In the genomic region with DNA sequence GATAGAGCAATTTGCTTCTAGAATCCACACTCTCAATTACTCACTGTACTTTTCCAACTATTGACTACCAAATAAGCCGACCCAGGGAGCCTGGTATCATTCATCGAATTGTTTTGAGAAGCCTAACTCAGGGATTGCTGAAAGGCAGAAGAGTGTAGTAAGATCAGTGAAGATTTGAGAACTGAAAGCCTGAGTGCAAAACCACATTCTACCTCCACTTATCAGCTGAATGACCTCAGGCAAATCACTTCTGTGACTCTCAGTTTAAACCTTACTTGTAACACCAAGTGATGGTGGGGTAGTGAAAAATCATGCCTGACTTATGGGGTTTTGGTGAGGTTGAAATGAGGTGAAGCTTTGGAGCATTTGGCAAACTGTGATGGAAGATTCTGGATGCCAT, we compare ENCODE assay signal across 9 cellular contexts.
DNase-seq lines count a peak whose midpoint lies in the region; ATAC-seq and TF ChIP-seq lines count a peak whose summit lies in the region.
"Had no signal": no experiment of that assay in that cellular context is flagged by ENCODE, and none has a peak within 500 bp of the region (broad histone marks: within the 10 kb centered on the region; RNA-seq: fewer than 3 reads in every experiment).

No MANE protein-coding gene starts in this region.

- TF ChIP-seq POLR2A in gastroesophageal sphincter (IDR thresholded peaks at IDR 0.05), result no peak
- no peak for TF ChIP-seq POLR2A in esophagus muscularis mucosa (IDR thresholded peaks at IDR 0.05; ENCODE audit: low read depth)

- H3K4me3 Mint-ChIP-seq in CD8-positive, alpha-beta T cell, result no peak overlapping the region
- peak overlapping the region; percentile 33 for H3K4me3 Mint-ChIP-seq in activated naive CD8-positive, alpha-beta T cell treated with anti-CD3 and anti-CD28 coated beads, Interleukin-2, amount 50 U/mL, for 24 hours

- CTCF ChIA-PET in CD8-positive, alpha-beta T cell (lab: Charles Lee), result interaction anchor here (0.8 to 5.9 kb wide), 3 partner anchors 184 to 730 kb away, joined by 3 to 34 read pairs (median 3); partner anchors contain the start of gene FUT8

- H3K4me3 ChIP-seq in CD8-positive, alpha-beta T cell (ENCODE audit: low read depth, low read length), result no peak overlapping the region
- no peak overlapping the region for H3K4me3 ChIP-seq in gastroesophageal sphincter
- no peak overlapping the region for H3K4me3 ChIP-seq in esophagus muscularis mucosa

- H3K4me1 Mint-ChIP-seq in CD8-positive, alpha-beta T cell (ENCODE audit: low read depth), result peaks cover 29% of the 10 kb centered on the region
- H3K4me1 Mint-ChIP-seq in activated naive CD8-positive, alpha-beta T cell treated with anti-CD3 and anti-CD28 coated beads, Interleukin-2, amount 50 U/mL, for 24 hours, result peaks cover 52% of the 10 kb centered on the region

- no peaks in the 10 kb centered on the region for H3K9me3 Mint-ChIP-seq in CD8-positive, alpha-beta T cell
- no peaks in the 10 kb centered on the region for H3K9me3 Mint-ChIP-seq in activated naive CD8-positive, alpha-beta T cell treated with anti-CD3 and anti-CD28 coated beads, Interleukin-2, amount 50 U/mL, for 24 hours

- H3K4me1 ChIP-seq in CD8-positive, alpha-beta T cell (ENCODE audit: insufficient read depth, low read length), result peaks cover 13% of the 10 kb centered on the region
- H3K4me1 ChIP-seq in gastroesophageal sphincter (peaks cover 0 to 17% (median 0%) of the 10 kb centered on the region in 3 donors), esophagus muscularis mucosa (peaks cover 8 to 10% (median 8%) of the 10 kb centered on the region in 4 donors)

- POLR2A ChIA-PET in CD8-positive, alpha-beta T cell (lab: Charles Lee), result interaction anchor here (3.6 kb wide), 1 partner anchor 184 kb away, joined by 13 read pairs; the partner anchor contains the start of gene FUT8

- ATAC-seq in CD8-positive, alpha-beta T cell, result no peak
- ATAC-seq in GM19397 (IDR thresholded peaks at IDR 0.05; ENCODE audit: unreplicated experiment) (peak; percentile 91), HG03159 (IDR thresholded peaks at IDR 0.05; ENCODE audit: unreplicated experiment) (peak; percentile 84), gastroesophageal sphincter (no peak)
- ATAC-seq in activated naive CD8-positive, alpha-beta T cell treated with anti-CD3 and anti-CD28 coated beads, Interleukin-2, amount 50 U/mL, for 24 hours, result peak; percentile 52

- no peak overlapping the region for H3K27ac ChIP-seq in CD8-positive, alpha-beta T cell (ENCODE audit: low read depth, low read length)
- H3K27ac ChIP-seq in gastroesophageal sphincter (no peak overlapping the region), esophagus muscularis mucosa (replicated peaks in 1 of 4) (no peak overlapping the region)
- H3K27ac ChIP-seq: epithelial cell of prostate had no signal

- WGBS in gastroesophageal sphincter (ENCODE audit: low coverage in 1 of 2), 2 donors, result 85% methylated on average over 2 of the region's 2 CpGs; no CpG with 5 or more reads in 1 of the 2 donors
- 73% methylated on average over 2 of the region's 2 CpGs for WGBS in esophagus muscularis mucosa

- H3K36me3 Mint-ChIP-seq in CD8-positive, alpha-beta T cell, result no peaks in the 10 kb centered on the region
- no peaks in the 10 kb centered on the region for H3K36me3 Mint-ChIP-seq in activated naive CD8-positive, alpha-beta T cell treated with anti-CD3 and anti-CD28 coated beads, Interleukin-2, amount 50 U/mL, for 24 hours (ENCODE audit: low read depth)

- H3K27me3 ChIP-seq in CD8-positive, alpha-beta T cell (ENCODE audit: insufficient read depth, low read length), result no peaks in the 10 kb centered on the region
- H3K27me3 ChIP-seq in gastroesophageal sphincter (no peaks in the 10 kb centered on the region), esophagus muscularis mucosa (no peaks in the 10 kb centered on the region)

- H3K27ac Mint-ChIP-seq in CD8-positive, alpha-beta T cell, result peak overlapping the region; percentile 62
- peak overlapping the region; percentile 59 for H3K27ac Mint-ChIP-seq in activated naive CD8-positive, alpha-beta T cell treated with anti-CD3 and anti-CD28 coated beads, Interleukin-2, amount 50 U/mL, for 24 hours

- H3K27me3 Mint-ChIP-seq in CD8-positive, alpha-beta T cell (ENCODE audit: low read depth), result no peaks in the 10 kb centered on the region
- no peaks in the 10 kb centered on the region for H3K27me3 Mint-ChIP-seq in activated naive CD8-positive, alpha-beta T cell treated with anti-CD3 and anti-CD28 coated beads, Interleukin-2, amount 50 U/mL, for 24 hours

- TF ChIP-seq EP300 in gastroesophageal sphincter (IDR thresholded peaks at IDR 0.05) (no peak), esophagus muscularis mucosa (IDR thresholded peaks at IDR 0.05) (no peak)

- intact Hi-C loops in CD8-positive, alpha-beta T cell (cut with DNase I, micrococcal nuclease), result loop anchor here in 1 of 2 experiments (10.0 kb wide), 1 partner anchor 376 kb away; no protein-coding TSS in a partner anchor
- intact Hi-C loops in esophagus muscularis mucosa (cut with DNase I), result loop anchor here (10.0 kb wide), 1 partner anchor 186 kb away; the partner anchor contains the start of gene FUT8

- no peak for DNase-seq in CD8-positive, alpha-beta T cell
- DNase-seq in activated naive CD8-positive, alpha-beta T cell treated with anti-CD3 and anti-CD28 coated beads, Interleukin-2, amount 50 U/mL, for 24 hours, result no peak
- DNase-seq in esophagus muscularis mucosa (ENCODE audit: extremely low spot score), result no peak
- no peak for DNase-seq in CD1c-positive myeloid dendritic cell (ENCODE audit: extremely low spot score)
- DNase-seq in SW480 (ENCODE audit: low spot score), result no peak

- H3K36me3 ChIP-seq in CD8-positive, alpha-beta T cell (ENCODE audit: insufficient read depth, low read length), result no peaks in the 10 kb centered on the region
- H3K36me3 ChIP-seq in gastroesophageal sphincter (no peaks in the 10 kb centered on the region), esophagus muscularis mucosa (no peaks in the 10 kb centered on the region)

- no peak for TF ChIP-seq CTCF in CD8-positive, alpha-beta T cell (IDR thresholded peaks at IDR 0.05)
- TF ChIP-seq CTCF in gastroesophageal sphincter (IDR thresholded peaks at IDR 0.05), result no peak
- no peak for TF ChIP-seq CTCF in esophagus muscularis mucosa (IDR thresholded peaks at IDR 0.05)

- no peaks in the 10 kb centered on the region for H3K9me3 ChIP-seq in CD8-positive, alpha-beta T cell (ENCODE audit: low read length)
- H3K9me3 ChIP-seq in gastroesophageal sphincter (no peaks in the 10 kb centered on the region), esophagus muscularis mucosa (no peaks in the 10 kb centered on the region)

Comparison
In these comparisons a context has a peak if more than half of its experiments do, and no peak if none do; other contexts are left out.
1. ATAC-seq: peak in GM19397 (single experiment), HG03159 (single experiment) and activated naive CD8-positive, alpha-beta T cell treated with anti-CD3 and anti-CD28 coated beads, Interleukin-2, amount 50 U/mL, for 24 hours (single experiment); none in CD8-positive, alpha-beta T cell (single experiment) and gastroesophageal sphincter (single experiment).